Comparison of ENCODE assay signal across 8 cellular contexts in genomic region chr5:103119765-103120606, GRCh38. TPM values are rescaled to one million over a fixed set of nuclear protein-coding genes. Genes with fewer than 3 reads are reported as not detected.
A peak's percentile ranks its signal among the peaks of the same experiment; 100 is the strongest.
DNase-seq lines count a peak whose midpoint lies in the region; ATAC-seq, FAIRE-seq and TF ChIP-seq lines count a peak whose summit lies in the region.

Gene GIN1, minus strand, starts transcription at chr5:103120138. Its CDS starts 11,431 bp downstream, at chr5:103108707.
Gene PPIP5K2, plus strand, starts transcription at chr5:103120301. Its CDS starts 9,289 bp downstream, at chr5:103129590.

- no peaks in the 10 kb centered on the region for H3K9me3 ChIP-seq in Loucy (ENCODE audit: insufficient read depth, low read depth, low read length)

- peaks cover 4% of the 10 kb centered on the region for H3K36me3 Mint-ChIP-seq in natural killer cell treated with Interleukin-12 subunit alpha and Interleukin-12 subunit beta and Interleukin-15 and Interleukin-18, amount 100 ng/mL, for 72 hours

- H3K4me1 ChIP-seq in Loucy (ENCODE audit: insufficient read depth, low read length, poor library complexity, severe bottlenecking), result peaks cover 20% of the 10 kb centered on the region

- H3F3A ChIP-seq in Loucy (ENCODE audit: low read depth), result peaks cover 5% of the 10 kb centered on the region; the same call in 1 of the 2 replicates

- peak within 1 kb of the TSS; percentile 94 for H3K9ac ChIP-seq in Loucy (ENCODE audit: low read depth, low read length, poor library complexity, severe bottlenecking)

- H3K36me3 ChIP-seq in Loucy (ENCODE audit: insufficient read depth, low read length), result no peaks in the 10 kb centered on the region

- H3K9me2 ChIP-seq in Loucy (replicated peaks; ENCODE audit: low read depth, low read length), result no peaks in the 10 kb centered on the region

- H3K27me3 ChIP-seq in Loucy (ENCODE audit: insufficient read depth, low read length, poor library complexity, severe bottlenecking), result no peaks in the 10 kb centered on the region

- peak; percentile 98 for ATAC-seq in natural killer cell treated with Interleukin-12 subunit alpha and Interleukin-12 subunit beta and Interleukin-15 and Interleukin-18, amount 100 ng/mL, for 72 hours
- ATAC-seq in stimulated activated naive CD8-positive, alpha-beta T cell treated with anti-CD3 and anti-CD28 coated beads, Interleukin-15, Interleukin-2, amounts not matched to agents 100 U/mL and 50 U/mL, for 24 hours, result peak; percentile 96

- H3K4me1 Mint-ChIP-seq in natural killer cell treated with Interleukin-12 subunit alpha and Interleukin-12 subunit beta and Interleukin-15 and Interleukin-18, amount 100 ng/mL, for 72 hours (ENCODE audit: low read depth in 2 of 2), result peaks cover 34 to 48% of the 10 kb centered on the region in 2 donors

- H3K27ac Mint-ChIP-seq in natural killer cell treated with Interleukin-12 subunit alpha and Interleukin-12 subunit beta and Interleukin-15 and Interleukin-18, amount 100 ng/mL, for 72 hours, result peak within 1 kb of the TSS; percentile 97 to 99

- no peaks in the 10 kb centered on the region for H3K9me3 Mint-ChIP-seq in natural killer cell treated with Interleukin-12 subunit alpha and Interleukin-12 subunit beta and Interleukin-15 and Interleukin-18, amount 100 ng/mL, for 72 hours

- FAIRE-seq in H54 (lab: Jason Lieb, UNC), result peak; percentile 100

- H2AFZ ChIP-seq in Loucy (ENCODE audit: low read length), result peak within 1 kb of the TSS; percentile 82

- peaks cover 59% of the 10 kb centered on the region for H3K79me2 ChIP-seq in Loucy (ENCODE audit: insufficient read depth, low read length)

- no peaks in the 10 kb centered on the region for H3K27me3 Mint-ChIP-seq in natural killer cell treated with Interleukin-12 subunit alpha and Interleukin-12 subunit beta and Interleukin-15 and Interleukin-18, amount 100 ng/mL, for 72 hours

- H3K4me3 ChIP-seq in Loucy (ENCODE audit: low read length, poor library complexity, severe bottlenecking), result peak within 1 kb of the TSS; percentile 85
- H3K4me3 ChIP-seq in fibroblast of pulmonary artery (replicated peaks; ENCODE audit: low read depth, low read length), result peak within 1 kb of the TSS; percentile 86

- H3K4me3 Mint-ChIP-seq in natural killer cell treated with Interleukin-12 subunit alpha and Interleukin-12 subunit beta and Interleukin-15 and Interleukin-18, amount 100 ng/mL, for 72 hours, result peak within 1 kb of the TSS; percentile 95

- H3K4me2 ChIP-seq in Loucy (ENCODE audit: low read depth, low read length, poor library complexity, severe bottlenecking), result peak within 1 kb of the TSS; percentile 91

- H4K20me1 ChIP-seq in Loucy (ENCODE audit: insufficient read depth, low read length, poor library complexity, severe bottlenecking), result peaks cover 5% of the 10 kb centered on the region

- DNase-seq in ELF-1 (ENCODE audit: low read depth, low spot score) (peak; percentile 99), H54 (ENCODE audit: insufficient read length, low spot score) (peak; percentile 57), fibroblast of pulmonary artery (ENCODE audit: low read depth) (peak; percentile 99)
- peak; percentile 98 for DNase-seq in activated effector memory CD4-positive, alpha-beta T cell treated with Interleukin-2 at 50 U/mL for 16 hours
- peak; percentile 95 for DNase-seq in natural killer cell treated with Interleukin-12 subunit alpha and Interleukin-12 subunit beta and Interleukin-15 and Interleukin-18, amount 100 ng/mL, for 72 hours (ENCODE audit: low spot score)
- peak; percentile 95 for DNase-seq in stimulated activated naive CD8-positive, alpha-beta T cell treated with anti-CD3 and anti-CD28 coated beads, Interleukin-15, Interleukin-2, amounts not matched to agents 100 U/mL and 50 U/mL, for 24 hours

- TF ChIP-seq POLR2A in H54 (IDR thresholded peaks at IDR 0.05; ENCODE audit: low read depth, low read length) (peak; percentile 39), Raji (IDR thresholded peaks at IDR 0.05; ENCODE audit: insufficient read depth, low read depth, low read length) (peak; percentile 86)

- no peak for TF ChIP-seq CTCF in Loucy (conservative IDR thresholded peaks at IDR 0.05; ENCODE audit: low read length)
- TF ChIP-seq CTCF in fibroblast of pulmonary artery (IDR thresholded peaks at IDR 0.05; ENCODE audit: low read length, missing control alignments), result no peak

RNA-seq across cellular contexts. Expression of gene GIN1, which starts in this region (rescaled TPM):
- 1 to 10 TPM; 6.4 to 8.4 TPM for total RNA-seq in natural killer cell treated with Interleukin-12 subunit alpha and Interleukin-12 subunit beta and Interleukin-15 and Interleukin-18, amount 100 ng/mL, for 72 hours

RNA-seq across cellular contexts. Expression of gene PPIP5K2, which starts in this region (rescaled TPM):
- total RNA-seq in natural killer cell treated with Interleukin-12 subunit alpha and Interleukin-12 subunit beta and Interleukin-15 and Interleukin-18, amount 100 ng/mL, for 72 hours, result 10 to 100 TPM; 63.5 to 70.6 TPM

Comparison
In these comparisons a context has a peak if more than half of its experiments do, and no peak if none do; other contexts are left out.
1. Peak in every context shown above with its lines: DNase-seq, ATAC-seq and H3K4me3 ChIP-seq.